In genomic region chr1:102896771-102897170, GRCh38 we compare ENCODE assay signal across 30 cellular contexts.
"Had no signal": no experiment of that assay in that cellular context is flagged by ENCODE, and none has a peak within 500 bp of the region (broad histone marks: within the 10 kb centered on the region; RNA-seq: fewer than 3 reads in every experiment).

No MANE protein-coding gene starts in this region.

- H3K4me3 ChIP-seq: adrenal gland, body of pancreas, coronary artery, esophagus muscularis mucosa, gastrocnemius medialis, heart left ventricle had no signal

- H3K36me3 ChIP-seq: adrenal gland, esophagus muscularis mucosa, gastrocnemius medialis, heart left ventricle had no signal

- H3K27me3 ChIP-seq: adrenal gland, body of pancreas, esophagus muscularis mucosa, foreskin keratinocyte, gastrocnemius medialis, heart left ventricle had no signal

- H3K9me3 ChIP-seq: adrenal gland, body of pancreas, esophagus muscularis mucosa, gastrocnemius medialis, heart left ventricle had no signal

- ATAC-seq: activated CD4-positive, alpha-beta T cell treated with anti-CD3 and anti-CD28 coated beads for 36 hours; activated CD8-positive, alpha-beta memory T cell treated with anti-CD3 and anti-CD28 coated beads, Interleukin-2, amount 10 ng/mL, durations not matched to agents 7 days and 5 days; activated CD8-positive, alpha-beta T cell treated with anti-CD3 and anti-CD28 coated beads, Interleukin-2, amount 10 ng/mL, durations not matched to agents 7 days and 5 days; activated naive CD8-positive, alpha-beta T cell treated with anti-CD3 and anti-CD28 coated beads, Interleukin-2, amount 50 U/mL, for 24 hours; body of pancreas; effector memory CD8-positive, alpha-beta T cell; gastrocnemius medialis; heart left ventricle; T-helper 17 cell had no signal

- H3K4me1 ChIP-seq: body of pancreas, gastrocnemius medialis, heart left ventricle had no signal

- DNase-seq: activated CD4-positive, alpha-beta memory T cell treated with anti-CD3 and anti-CD28 coated beads for 36 hours; activated CD4-positive, alpha-beta T cell treated with anti-CD3 and anti-CD28 coated beads for 36 hours; activated CD4-positive, alpha-beta T cell treated with anti-CD3 and anti-CD28 coated beads, Interleukin-2, amount 10 ng/mL, durations not matched to agents 24 days and 14 days; activated CD4-positive, CD25-positive, alpha-beta regulatory T cell; activated CD4-positive, CD25-positive, alpha-beta regulatory T cell treated with anti-CD3 and anti-CD28 coated beads, Interleukin-2, amount 50 U/mL, for 72 hours; activated CD8-positive, alpha-beta memory T cell treated with anti-CD3 and anti-CD28 coated beads, Interleukin-2, amount 10 ng/mL, durations not matched to agents 7 days and 5 days; activated CD8-positive, alpha-beta memory T cell treated with anti-CD3 and anti-CD28 coated beads, Interleukin-2, amount 50 U/mL, for 4 hours; activated CD8-positive, alpha-beta T cell treated with anti-CD3 and anti-CD28 coated beads, Interleukin-2, amount 10 ng/mL, durations not matched to agents 7 days and 5 days; activated effector memory CD4-positive, alpha-beta T cell treated with anti-CD3 and anti-CD28 coated beads, Interleukin-2, amount 50 U/mL, for 16 hours; activated naive CD4-positive, alpha-beta T cell treated with anti-CD3 and anti-CD28 coated beads for 36 hours; activated naive CD8-positive, alpha-beta T cell treated with anti-CD3 and anti-CD28 coated beads for 36 hours; activated naive CD8-positive, alpha-beta T cell treated with anti-CD3 and anti-CD28 coated beads, Interleukin-2, amount 50 U/mL, for 24 hours; activated T-cell treated with anti-CD3 and anti-CD28 coated beads, Interleukin-2, amount 50 U/mL, for 1 hour; activated T-cell treated with anti-CD3 and anti-CD28 coated beads, Interleukin-2, amount 50 U/mL, for 48 hours; adrenal gland; amygdala; aorta; body of pancreas; caudate nucleus; effector CD4-positive, alpha-beta T cell; effector memory CD8-positive, alpha-beta T cell; erythroblast; gastrocnemius medialis; glutamatergic neuron; heart left ventricle; T-helper 17 cell; T1000 had no signal

- H3K27ac ChIP-seq: body of pancreas, coronary artery, esophagus muscularis mucosa, gastrocnemius medialis, heart left ventricle had no signal
